ENCODE assay signal across 14 cellular contexts in genomic region chr4:29970626-29971025, GRCh38.
DNase-seq lines count a peak whose midpoint lies in the region; ATAC-seq and TF ChIP-seq lines count a peak whose summit lies in the region.
"Had no signal": no experiment of that assay in that cellular context is flagged by ENCODE, and none has a peak within 500 bp of the region (broad histone marks: within the 10 kb centered on the region; RNA-seq: fewer than 3 reads in every experiment).

No MANE protein-coding gene starts in this region.

- no peak overlapping the region for H2BK12ac ChIP-seq in mesenchymal stem cell (ENCODE audit: low read length in 2 of 2)

- H3K27ac ChIP-seq in GM23338 (ENCODE audit: low read depth): no peak overlapping the region
- H3K27ac ChIP-seq in brain microvascular endothelial cell: no peak overlapping the region
- no peak overlapping the region for H3K27ac ChIP-seq in mesenchymal stem cell (ENCODE audit: low read length, poor library complexity, severe bottlenecking)
- H3K27ac ChIP-seq: uterus had no signal

- no peaks in the 10 kb centered on the region for H3K79me2 ChIP-seq in GM23338 (replicated peaks; ENCODE audit: insufficient read depth)

- H3K27me3 ChIP-seq in GM23338 (ENCODE audit: insufficient read depth) (no peaks in the 10 kb centered on the region), brain microvascular endothelial cell (replicated peaks) (no peaks in the 10 kb centered on the region), mesenchymal stem cell (ENCODE audit: control insufficient read depth in 1 of 2, insufficient read depth in 1 of 2, low read length in 2 of 2) (no peaks in the 10 kb centered on the region)
- H3K27me3 ChIP-seq: uterus had no signal

- in situ Hi-C loops in brain microvascular endothelial cell (cut with HindIII; ENCODE audit: low pct_ligation_motif_present, low sequenced_read_pairs): no loop called here

- no peak overlapping the region for H3K27ac Mint-ChIP-seq in GM23338
- no peak overlapping the region for H3K27ac Mint-ChIP-seq in T-helper 2 cell treated with Interferon-gamma antibody and Interleukin-4, amounts not matched to agents 5 μg/mL and 100 μg/mL, for 36 hours
- H3K27ac Mint-ChIP-seq: activated naive CD8-positive, alpha-beta T cell treated with anti-CD3 and anti-CD28 coated beads, Interleukin-2, amount 10 ng/mL, durations not matched to agents 7 days and 5 days; naive B cell had no signal

- no peak overlapping the region for H2BK15ac ChIP-seq in mesenchymal stem cell (ENCODE audit: low read depth, poor library complexity, severe bottlenecking)

- H3K4me3 ChIP-seq in GM23338 (no peak overlapping the region), NB4 (ENCODE audit: low read depth, low read length) (no peak overlapping the region), brain microvascular endothelial cell (ENCODE audit: low read depth, low read length) (no peak overlapping the region), mesenchymal stem cell (ENCODE audit: insufficient read depth in 1 of 2, low read depth in 1 of 2, low read length in 2 of 2) (no peak overlapping the region)
- H3K4me3 ChIP-seq: uterus had no signal

- H2BK5ac ChIP-seq in mesenchymal stem cell (ENCODE audit: low read depth, low read length, poor library complexity, severe bottlenecking): no peak overlapping the region

- 42% methylated on average over 2 of the region's 2 CpGs for WGBS in mesenchymal stem cell

- no peak overlapping the region for H2AK5ac ChIP-seq in mesenchymal stem cell (ENCODE audit: low read length, severe bottlenecking)

- H3K4me1 ChIP-seq in GM23338 (ENCODE audit: insufficient read depth) (no peaks in the 10 kb centered on the region), mesenchymal stem cell (ENCODE audit: control insufficient read depth, insufficient read depth, low read depth, low read length) (no peaks in the 10 kb centered on the region)
- H3K4me1 ChIP-seq: uterus had no signal

- H3K4ac ChIP-seq in mesenchymal stem cell (ENCODE audit: low read depth in 1 of 2, low read length in 2 of 2): no peak overlapping the region

- no peaks in the 10 kb centered on the region for H3K9me3 ChIP-seq in mesenchymal stem cell (ENCODE audit: control insufficient read depth, low read length)
- H3K9me3 ChIP-seq: uterus had no signal

- ATAC-seq in GM23338 (peak; percentile 72), GM21717 (IDR thresholded peaks at IDR 0.05; ENCODE audit: unreplicated experiment) (no peak)

- H3K79me1 ChIP-seq in mesenchymal stem cell (replicated peaks; ENCODE audit: low read length, poor library complexity, severe bottlenecking): no peaks in the 10 kb centered on the region

- H2AFZ ChIP-seq in GM23338: peak overlapping the region; percentile 57; the same call in 1 of the 2 replicates
- H2AFZ ChIP-seq in mesenchymal stem cell (ENCODE audit: low read depth, low read length): no peak overlapping the region

- no peaks in the 10 kb centered on the region for H3F3A ChIP-seq in GM23338 (replicated peaks; ENCODE audit: low read depth)

- TF ChIP-seq CTCF in GM23338 (conservative IDR thresholded peaks at IDR 0.05; ENCODE audit: low read depth in 2 of 2): peak; percentile 60 to 71
- peak; percentile 38 for TF ChIP-seq CTCF in NB4 (IDR thresholded peaks at IDR 0.05; ENCODE audit: low read depth, low read length)
- TF ChIP-seq CTCF in brain microvascular endothelial cell (IDR thresholded peaks at IDR 0.05; ENCODE audit: low read depth, low read length, missing control alignments): peak; percentile 52

- TF ChIP-seq POLR2A in NB4 (IDR thresholded peaks at IDR 0.05; ENCODE audit: extremely low read depth, insufficient read length): no peak

- no peaks in the 10 kb centered on the region for H4K20me1 ChIP-seq in GM23338 (replicated peaks; ENCODE audit: insufficient read depth)

- no peak overlapping the region for H3K9ac ChIP-seq in mesenchymal stem cell (ENCODE audit: low read length)

- H3K4me2 ChIP-seq in GM23338: no peak overlapping the region
- no peak overlapping the region for H3K4me2 ChIP-seq in mesenchymal stem cell (ENCODE audit: low read length, poor library complexity, severe bottlenecking)

- H4K8ac ChIP-seq in mesenchymal stem cell (ENCODE audit: low read length): no peak overlapping the region

- H3K9me3 Mint-ChIP-seq in GM23338: no peaks in the 10 kb centered on the region
- peaks cover 36% of the 10 kb centered on the region for H3K9me3 Mint-ChIP-seq in T-helper 2 cell treated with Interferon-gamma antibody and Interleukin-4, amounts not matched to agents 5 μg/mL and 100 μg/mL, for 36 hours
- H3K9me3 Mint-ChIP-seq: activated naive CD8-positive, alpha-beta T cell treated with anti-CD3 and anti-CD28 coated beads, Interleukin-2, amount 10 ng/mL, durations not matched to agents 7 days and 5 days had no signal

- H3K23ac ChIP-seq in mesenchymal stem cell (ENCODE audit: low read length in 2 of 2): no peak overlapping the region

- H2BK120ac ChIP-seq in mesenchymal stem cell (ENCODE audit: low read depth, low read length): peak overlapping the region; percentile 61

- H3K27me3 Mint-ChIP-seq in GM23338 (ENCODE audit: insufficient read depth, low read depth, poor library complexity): no peaks in the 10 kb centered on the region
- H3K27me3 Mint-ChIP-seq in T-helper 2 cell treated with Interferon-gamma antibody and Interleukin-4, amounts not matched to agents 5 μg/mL and 100 μg/mL, for 36 hours (ENCODE audit: low read depth): no peaks in the 10 kb centered on the region
- H3K27me3 Mint-ChIP-seq: activated naive CD8-positive, alpha-beta T cell treated with anti-CD3 and anti-CD28 coated beads, Interleukin-2, amount 10 ng/mL, durations not matched to agents 7 days and 5 days; naive B cell had no signal

- no peak overlapping the region for H3K14ac ChIP-seq in mesenchymal stem cell (ENCODE audit: low read length in 2 of 2)

- peak; percentile 72 for DNase-seq in GM23338 (ENCODE audit: low spot score)
- DNase-seq in NB4 (ENCODE audit: low read depth): peak; percentile 36
- no peak for DNase-seq in brain microvascular endothelial cell
- peak; percentile 47 for DNase-seq in mesenchymal stem cell
- DNase-seq in NCI-H1436 treated with DMSO at 0.1 percent for 48 hours (lab: John Stamatoyannopoulos, UW): no peak
- DNase-seq in T-helper 2 cell treated with Interferon-gamma antibody and Interleukin-4, amounts not matched to agents 5 μg/mL and 100 μg/mL, for 36 hours (ENCODE audit: low spot score): no peak
- DNase-seq in kidney glomerular epithelial cell (lab: John Stamatoyannopoulos, UW): no peak
- DNase-seq: activated naive CD8-positive, alpha-beta T cell treated with anti-CD3 and anti-CD28 coated beads, Interleukin-2, amount 10 ng/mL, durations not matched to agents 7 days and 5 days; effector memory CD4-positive, alpha-beta T cell; naive B cell; NCI-H446 treated with DMSO at 0.1 percent for 48 hours; small intestine; uterus had no signal

- no peak overlapping the region for H3K18ac ChIP-seq in mesenchymal stem cell (ENCODE audit: low read depth in 1 of 2, low read length in 2 of 2)

- H3K9me2 ChIP-seq in GM23338 (ENCODE audit: insufficient read depth): no peaks in the 10 kb centered on the region

- no peak overlapping the region for H4K91ac ChIP-seq in mesenchymal stem cell (ENCODE audit: low read length)

- no peaks in the 10 kb centered on the region for H3K4me1 Mint-ChIP-seq in GM23338
- H3K4me1 Mint-ChIP-seq in T-helper 2 cell treated with Interferon-gamma antibody and Interleukin-4, amounts not matched to agents 5 μg/mL and 100 μg/mL, for 36 hours (ENCODE audit: low read depth): no peaks in the 10 kb centered on the region
- H3K4me1 Mint-ChIP-seq: activated naive CD8-positive, alpha-beta T cell treated with anti-CD3 and anti-CD28 coated beads, Interleukin-2, amount 10 ng/mL, durations not matched to agents 7 days and 5 days; naive B cell had no signal

- H3K36me3 ChIP-seq in GM23338 (ENCODE audit: insufficient read depth) (no peaks in the 10 kb centered on the region), brain microvascular endothelial cell (replicated peaks) (no peaks in the 10 kb centered on the region), mesenchymal stem cell (ENCODE audit: control insufficient read depth in 1 of 2, insufficient read depth in 2 of 2, low read depth in 1 of 2, low read length in 2 of 2) (no peaks in the 10 kb centered on the region)
- H3K36me3 ChIP-seq: uterus had no signal

- no peaks in the 10 kb centered on the region for H3K36me3 Mint-ChIP-seq in GM23338 (ENCODE audit: low read depth)
- no peaks in the 10 kb centered on the region for H3K36me3 Mint-ChIP-seq in T-helper 2 cell treated with Interferon-gamma antibody and Interleukin-4, amounts not matched to agents 5 μg/mL and 100 μg/mL, for 36 hours (ENCODE audit: low read depth)
- H3K36me3 Mint-ChIP-seq: activated naive CD8-positive, alpha-beta T cell treated with anti-CD3 and anti-CD28 coated beads, Interleukin-2, amount 10 ng/mL, durations not matched to agents 7 days and 5 days; naive B cell had no signal

- no peak overlapping the region for H3K4me3 Mint-ChIP-seq in GM23338
- no peak overlapping the region for H3K4me3 Mint-ChIP-seq in T-helper 2 cell treated with Interferon-gamma antibody and Interleukin-4, amounts not matched to agents 5 μg/mL and 100 μg/mL, for 36 hours
- H3K4me3 Mint-ChIP-seq: activated naive CD8-positive, alpha-beta T cell treated with anti-CD3 and anti-CD28 coated beads, Interleukin-2, amount 10 ng/mL, durations not matched to agents 7 days and 5 days; naive B cell had no signal

TF ChIP-seq in GM23338, 12 proteins besides CTCF, POLR2A, EP300 and RAD21 (continues in another document):
- no peak for TF ChIP-seq EZH2phosphoT487 (IDR thresholded peaks at IDR 0.05; ENCODE audit: unreplicated experiment)
- no peak for TF ChIP-seq ZNF331 (CRISPR knock-in tag; IDR thresholded peaks at IDR 0.05; ENCODE audit: low read depth)
- TF ChIP-seq POLR2AphosphoS5 (IDR thresholded peaks at IDR 0.05; ENCODE audit: low read depth): no peak
- TF ChIP-seq EZH2 (IDR thresholded peaks at IDR 0.05; ENCODE audit: low read depth, unreplicated experiment): no peak

Comparison
In these comparisons a context has a peak if more than half of its experiments do, and no peak if none do; other contexts are left out.
1. DNase-seq: peak in GM23338 (single experiment), NB4 (single experiment) and mesenchymal stem cell (single experiment); none in brain microvascular endothelial cell (single experiment), NCI-H1436 treated with DMSO at 0.1 percent for 48 hours (single experiment), T-helper 2 cell treated with Interferon-gamma antibody and Interleukin-4, amounts not matched to agents 5 μg/mL and 100 μg/mL, for 36 hours (single experiment) and kidney glomerular epithelial cell (single experiment).
2. Peak in every context shown above with its lines, with median percentiles within 50 percentile points of each other: CTCF ChIP-seq.